Comparison of ENCODE assay signal across 7 cellular contexts in the genomic region with DNA sequence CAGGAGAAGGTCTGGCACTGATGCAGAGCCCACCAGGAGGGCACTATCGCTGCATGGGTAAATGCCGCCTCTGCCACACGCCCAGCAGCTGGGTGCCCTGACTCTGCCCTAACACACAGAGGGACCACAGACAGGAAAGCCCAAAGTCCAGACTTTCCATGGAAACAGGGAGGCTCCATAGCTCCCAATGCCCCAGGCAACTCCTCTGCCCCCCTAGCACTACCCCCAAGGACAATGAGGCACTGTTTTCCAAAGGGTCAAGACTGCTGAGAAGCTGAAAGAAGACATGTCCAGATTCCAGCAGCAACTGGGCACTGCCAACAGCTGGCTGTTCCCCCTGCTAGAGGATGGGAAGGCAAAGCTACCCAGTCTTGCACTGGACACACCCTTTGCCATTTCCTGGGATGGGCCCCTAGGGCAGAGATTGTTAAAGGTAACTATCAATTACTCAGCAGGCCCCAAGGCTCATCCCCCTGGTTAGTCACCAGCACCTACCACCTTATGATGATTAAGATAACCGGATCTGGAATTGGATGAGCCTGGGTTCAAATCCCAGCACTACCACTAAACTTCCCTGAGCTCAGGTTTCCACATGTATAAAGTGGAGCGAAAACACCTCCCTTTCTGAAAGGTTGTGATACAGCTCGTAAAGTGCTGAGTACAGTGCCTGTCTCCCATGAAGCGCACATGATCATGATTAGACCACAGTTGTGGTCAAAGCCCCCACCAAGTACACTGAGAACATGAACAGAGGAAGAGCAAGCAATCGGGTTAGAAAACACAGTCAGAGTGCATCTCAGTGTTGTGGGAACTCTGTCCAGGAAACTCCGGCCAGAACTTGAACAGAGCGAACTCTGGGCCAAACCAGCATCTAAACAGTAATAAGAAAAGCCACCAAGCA. TPM values are rescaled to one million over a fixed set of nuclear protein-coding genes. Genes with fewer than 3 reads are reported as not detected.
DNase-seq lines count a peak whose midpoint lies in the region; ATAC-seq lines count a peak whose summit lies in the region.
"Had no signal": no experiment of that assay in that cellular context is flagged by ENCODE, and none has a peak within 500 bp of the region (broad histone marks: within the 10 kb centered on the region; RNA-seq: fewer than 3 reads in every experiment).

No MANE protein-coding gene starts in this region.

- H3K4me1 ChIP-seq in iPS-15b (ENCODE audit: control insufficient read depth, insufficient read depth, low read length) (peaks cover 21% of the 10 kb centered on the region), aorta (ENCODE audit: control insufficient read depth in 1 of 2, insufficient read depth in 2 of 2, low read length in 2 of 2) (peaks cover 3 to 4% of the 10 kb centered on the region in 2 donors)

- H3K27ac ChIP-seq in aorta (ENCODE audit: low read depth in 1 of 2, low read length in 2 of 2): peak overlapping the region in 1 of 2 donors; percentile 76

- no peaks in the 10 kb centered on the region for H3K27me3 ChIP-seq in iPS-15b (ENCODE audit: control insufficient read depth, insufficient read depth, low read length)
- no peaks in the 10 kb centered on the region for H3K27me3 ChIP-seq in aorta (ENCODE audit: control insufficient read depth in 1 of 2, insufficient read depth in 2 of 2, low read length in 1 of 2)

- H3K36me3 ChIP-seq in iPS-15b (ENCODE audit: control insufficient read depth, insufficient read depth, low read length): peaks cover 2% of the 10 kb centered on the region
- no peaks in the 10 kb centered on the region for H3K36me3 ChIP-seq in aorta (ENCODE audit: control insufficient read depth in 1 of 2, insufficient read depth in 2 of 2, low read length in 1 of 2)

- intact Hi-C loops in aorta (cut with DNase I): no loop called here

- peak overlapping the region; percentile 12 for H3K9ac ChIP-seq in iPS-15b (ENCODE audit: low read depth, low read length)

- WGBS in aorta, 2 donors: 52 to 56% methylated on average over 10 of the region's 10 CpGs

- no peaks in the 10 kb centered on the region for H3K9me3 ChIP-seq in iPS-15b (ENCODE audit: control insufficient read depth, insufficient read depth, low read length)
- H3K9me3 ChIP-seq in aorta (ENCODE audit: control insufficient read depth, low read length): no peaks in the 10 kb centered on the region

- H3K4me3 ChIP-seq in iPS-15b (ENCODE audit: low read depth, low read length) (no peak overlapping the region), aorta (ENCODE audit: low read length in 2 of 2) (peak overlapping the region in 1 of 2 donors; percentile 68)

- DNase-seq in stimulated activated CD4-positive, alpha-beta T cell treated with anti-CD3 and anti-CD28 coated beads, Interleukin-4, amount 100 ng/mL, for 24 hours: peak; percentile 21
- no peak for DNase-seq in stimulated activated CD4-positive, alpha-beta T cell treated with anti-CD3 and anti-CD28 coated beads, Interleukin-1b, Interleukin-23, amount 100 ng/mL, for 48 hours
- DNase-seq in aorta: no peak
- DNase-seq in Kasumi-1 (lab: John Stamatoyannopoulos, UW): no peak

- ATAC-seq in aorta (ENCODE audit: low FRiP score) (peak; percentile 1), HG02798 (IDR thresholded peaks at IDR 0.05; ENCODE audit: poor library complexity, unreplicated experiment) (no peak)

RNA-seq across cellular contexts. Expression of gene PXN, which starts 3.3 kb away (rescaled TPM):
- total RNA-seq in aorta: 100 to 1,000 TPM; 111 to 138 TPM
- polyA plus RNA-seq in aorta: 10 to 100 TPM; 31.3 to 79.9 TPM

RNA-seq across cellular contexts. Expression of gene RNU4-2, which starts 29.5 kb away (rescaled TPM):
- total RNA-seq in aorta: over 10,000 TPM; 15,052 to 24,410 TPM
- not detected for polyA plus RNA-seq in aorta
- polyA plus RNA-seq: adipose tissue had no signal

RNA-seq across cellular contexts. Expression of gene RNU4-1, which starts 30.8 kb away (rescaled TPM):
- 1,000 to 10,000 TPM; 1,718 to 2,225 TPM for total RNA-seq in aorta
- not detected for polyA plus RNA-seq in aorta
- polyA plus RNA-seq: adipose tissue had no signal

RNA-seq across cellular contexts. Expression of gene SIRT4, which starts 39.9 kb away (rescaled TPM):
- total RNA-seq in aorta: 1 to 10 TPM in 1 of 2 donors, under 1 TPM in 1; 0.39 to 1.6 TPM
- 1 to 10 TPM; 1.8 to 2.5 TPM for polyA plus RNA-seq in aorta
